26 cellular contexts compared by ENCODE assay signal in the genomic region with DNA sequence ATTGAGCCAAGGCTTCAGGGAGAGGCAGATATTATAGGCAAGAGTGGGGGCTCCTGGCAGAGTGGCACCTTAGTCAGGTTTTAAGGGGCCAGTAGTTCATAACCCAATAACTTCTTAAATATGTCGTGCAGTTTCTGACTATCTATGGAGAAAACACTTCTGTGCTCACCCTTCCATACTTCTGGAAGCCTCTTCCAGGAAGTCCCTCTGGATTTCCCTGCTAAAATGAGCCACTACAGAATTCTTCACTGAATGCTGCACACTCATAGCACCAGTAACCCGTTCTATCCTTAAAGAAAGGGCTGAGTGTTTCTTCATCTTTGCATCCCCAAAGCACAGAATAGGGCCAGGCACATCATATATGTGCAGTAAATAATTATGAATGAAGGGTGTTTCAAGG.
"Had no signal": no experiment of that assay in that cellular context is flagged by ENCODE, and none has a peak within 500 bp of the region (broad histone marks: within the 10 kb centered on the region; RNA-seq: fewer than 3 reads in every experiment).

No MANE protein-coding gene starts in this region.

- ATAC-seq: stimulated activated effector memory CD8-positive, alpha-beta T cell treated with anti-CD3 and anti-CD28 coated beads, Interleukin-12 subunit alpha, Interleukin-12 subunit beta, amount 100 ng/mL, for 72 hours; stimulated activated memory B cell treated with anti-CD40 and anti-IgM and Interleukin-4, amounts not matched to agents 10 μg/mL and 1 μg/mL and 100 μg/mL, for 72 hours; stimulated activated naive B cell treated with anti-CD40 and anti-IgM and Interleukin-4, amounts not matched to agents 10 μg/mL and 1 μg/mL and 100 μg/mL, for 72 hours; stimulated activated naive CD8-positive, alpha-beta T cell treated with anti-CD3 and anti-CD28 coated beads, Interleukin-15, amount 100 ng/mL, for 72 hours; stimulated activated naive CD8-positive, alpha-beta T cell treated with anti-CD3 and anti-CD28 coated beads, Interleukin-15, Interleukin-2, amounts not matched to agents 100 U/mL and 50 U/mL, for 24 hours; upper lobe of right lung had no signal

- DNase-seq: stimulated activated CD4-positive, alpha-beta T cell treated with anti-CD3 and anti-CD28 coated beads, Interleukin-2, amount 100 ng/mL, for 24 hours; stimulated activated CD4-positive, alpha-beta T cell treated with anti-CD3 and anti-CD28 coated beads, Interleukin-2, amount 100 ng/mL, for 48 hours; stimulated activated CD4-positive, alpha-beta T cell treated with anti-CD3 and anti-CD28 coated beads, Interleukin-4, amount 100 ng/mL, for 1 hour; stimulated activated CD4-positive, alpha-beta T cell treated with anti-CD3 and anti-CD28 coated beads, Interleukin-4, amount 100 ng/mL, for 24 hours; stimulated activated CD4-positive, alpha-beta T cell treated with anti-CD3 and anti-CD28 coated beads, Interleukin-4, amount 100 ng/mL, for 4 hours; stimulated activated CD8-positive, alpha-beta memory T cell treated with anti-CD3 and anti-CD28 coated beads, Interleukin-4, amount 100 ng/mL, for 48 hours; stimulated activated naive B cell treated with anti-CD40 and anti-IgM and Interleukin-4, amounts not matched to agents 10 μg/mL and 1 μg/mL and 100 μg/mL, for 72 hours; stimulated activated naive CD4-positive, alpha-beta T cell treated with Interleukin-2 at 50 U/mL for 16 hours; stimulated activated naive CD8-positive, alpha-beta T cell treated with anti-CD3 and anti-CD28 coated beads, Interleukin-15, amount 100 ng/mL, for 72 hours; stimulated activated naive CD8-positive, alpha-beta T cell treated with anti-CD3 and anti-CD28 coated beads, Interleukin-15, Interleukin-2, amounts not matched to agents 100 U/mL and 50 U/mL, for 24 hours; stomach; substantia nigra; testis; thyroid gland; tibial artery; transverse colon; trophoblast cell; upper lobe of left lung; upper lobe of right lung; uterus had no signal

- H3K4me3 ChIP-seq: stomach, suprapubic skin, testis, thoracic aorta, thyroid gland, tibial artery, tibial nerve, transverse colon, upper lobe of left lung, upper lobe of right lung, uterus, vagina had no signal

- H3K36me3 ChIP-seq: stomach, suprapubic skin, thoracic aorta, thyroid gland, tibial artery, tibial nerve, transverse colon, upper lobe of left lung, upper lobe of right lung, uterus, vagina had no signal

- H3K4me1 ChIP-seq: thyroid gland, upper lobe of left lung, upper lobe of right lung, uterus had no signal

- H3K27me3 ChIP-seq: stomach, suprapubic skin, testis, thyroid gland, tibial artery, tibial nerve, transverse colon, upper lobe of left lung, upper lobe of right lung, uterus, vagina had no signal

- H3K27ac ChIP-seq: suprapubic skin, testis, thoracic aorta, thyroid gland, tibial artery, tibial nerve, transverse colon, upper lobe of left lung, upper lobe of right lung had no signal

- H3K9me3 ChIP-seq: suprapubic skin, testis, thoracic aorta, thyroid gland, tibial artery, transverse colon, upper lobe of left lung, upper lobe of right lung, uterus, vagina had no signal
